ENCODE assay signal across 25 cellular contexts in genomic region chr10:89975716-89976243, GRCh38.
"Had no signal": no experiment of that assay in that cellular context is flagged by ENCODE, and none has a peak within 500 bp of the region (broad histone marks: within the 10 kb centered on the region; RNA-seq: fewer than 3 reads in every experiment).

No MANE protein-coding gene starts in this region.

- H3K27ac Mint-ChIP-seq: activated naive CD8-positive, alpha-beta T cell; immature natural killer cell; natural killer cell treated with Interleukin-12 subunit alpha and Interleukin-12 subunit beta and Interleukin-15 and Interleukin-18, amount 100 ng/mL, for 72 hours; T-helper 17 cell; WTC11 had no signal

- H3K36me3 Mint-ChIP-seq: activated naive CD8-positive, alpha-beta T cell; immature natural killer cell; natural killer cell treated with Interleukin-12 subunit alpha and Interleukin-12 subunit beta and Interleukin-15 and Interleukin-18, amount 100 ng/mL, for 72 hours had no signal

- ATAC-seq: body of pancreas; natural killer cell treated with Interleukin-12 subunit alpha and Interleukin-12 subunit beta and Interleukin-15 and Interleukin-18, amount 100 ng/mL, for 72 hours; T-helper 17 cell; WTC11 had no signal

- H3K27me3 ChIP-seq: body of pancreas, right atrium auricular region, transverse colon had no signal

- H3K9me3 Mint-ChIP-seq: immature natural killer cell; natural killer cell treated with Interleukin-12 subunit alpha and Interleukin-12 subunit beta and Interleukin-15 and Interleukin-18, amount 100 ng/mL, for 72 hours; WTC11 had no signal

- H3K4me1 Mint-ChIP-seq: immature natural killer cell, T-helper 17 cell had no signal

- H3K4me3 Mint-ChIP-seq: activated naive CD8-positive, alpha-beta T cell; immature natural killer cell; natural killer cell treated with Interleukin-12 subunit alpha and Interleukin-12 subunit beta and Interleukin-15 and Interleukin-18, amount 100 ng/mL, for 72 hours; T-helper 17 cell; WTC11 had no signal

- H3K36me3 ChIP-seq: right atrium auricular region, transverse colon had no signal

- DNase-seq: activated CD4-positive, alpha-beta T cell treated with anti-CD3 and anti-CD28 coated beads, Interleukin-2, amount 50 U/mL, for 4 hours; activated effector memory CD4-positive, alpha-beta T cell treated with Interleukin-2 at 50 U/mL for 16 hours; activated naive CD4-positive, alpha-beta T cell treated with Interleukin-2 at 50 U/mL for 16 hours; activated T-cell treated with anti-CD3 and anti-CD28 coated beads for 4 hours; anterior cingulate cortex; body of pancreas; dorsolateral prefrontal cortex; effector memory CD4-positive, alpha-beta T cell; foreskin fibroblast; head of caudate nucleus; hypothalamus; immature natural killer cell; kidney; mesenchymal stem cell; stimulated activated CD4-positive, alpha-beta T cell treated with anti-CD3 and anti-CD28 coated beads, Interleukin-15, amount 100 ng/mL, for 24 hours; stimulated activated CD4-positive, alpha-beta T cell treated with anti-CD3 and anti-CD28 coated beads, Interleukin-2, amount 100 ng/mL, for 24 hours; stimulated activated naive CD4-positive, alpha-beta T cell; T-helper 17 cell; T1000; transverse colon had no signal

- H3K9me3 ChIP-seq: body of pancreas, right atrium auricular region, transverse colon had no signal

- H3K4me3 ChIP-seq: body of pancreas, coronary artery, dorsolateral prefrontal cortex, right atrium auricular region, transverse colon had no signal

- H3K27ac ChIP-seq: body of pancreas, coronary artery, dorsolateral prefrontal cortex, right atrium auricular region, transverse colon had no signal

- H3K27me3 Mint-ChIP-seq: activated naive CD8-positive, alpha-beta T cell had no signal

- H3K4me1 ChIP-seq: body of pancreas, right atrium auricular region had no signal
